Comparison of ENCODE assay signal across 17 cellular contexts in genomic region chr9:16245756-16246440, GRCh38.
DNase-seq lines count a peak whose midpoint lies in the region; ATAC-seq and TF ChIP-seq lines count a peak whose summit lies in the region.
"Had no signal": no experiment of that assay in that cellular context is flagged by ENCODE, and none has a peak within 500 bp of the region (broad histone marks: within the 10 kb centered on the region; RNA-seq: fewer than 3 reads in every experiment).

No MANE protein-coding gene starts in this region.

- no peak overlapping the region for H3K4me2 ChIP-seq in Karpas-422 (ENCODE audit: low read depth, low read length, poor library complexity, severe bottlenecking)

- no peaks in the 10 kb centered on the region for H3K9me3 ChIP-seq in right atrium auricular region
- no peaks in the 10 kb centered on the region for H3K9me3 ChIP-seq in left lung
- H3K9me3 ChIP-seq in vagina = no peaks in the 10 kb centered on the region
- H3K9me3 ChIP-seq in Karpas-422 (ENCODE audit: low read length) = no peaks in the 10 kb centered on the region
- H3K9me3 ChIP-seq: ascending aorta had no signal

- H3K9me2 ChIP-seq in Karpas-422 (replicated peaks; ENCODE audit: insufficient read depth, low read length) = no peaks in the 10 kb centered on the region

- no peak overlapping the region for H2AFZ ChIP-seq in Karpas-422 (ENCODE audit: low read length)
- H2AFZ ChIP-seq: parathyroid adenoma had no signal

- peak; percentile 61 for ATAC-seq in Right ventricle myocardium superior (ENCODE audit: poor library complexity)
- peak; percentile 59 for ATAC-seq in left lung
- ATAC-seq in HG02798 (IDR thresholded peaks at IDR 0.05; ENCODE audit: poor library complexity, unreplicated experiment) = no peak
- ATAC-seq: stimulated activated naive B cell treated with anti-CD40 and anti-IgM and Interleukin-4, amounts not matched to agents 10 μg/mL and 1 μg/mL and 100 μg/mL, for 72 hours; T-cell; WTC11 had no signal

- H3K27ac ChIP-seq in right atrium auricular region (no peak overlapping the region), left lung (peak overlapping the region in 1 of 2 donors; percentile 19), vagina (peak overlapping the region; percentile 74), Karpas-422 (ENCODE audit: low read length) (no peak overlapping the region)
- H3K27ac ChIP-seq: parathyroid adenoma had no signal

- TF ChIP-seq CTCF in right atrium auricular region (IDR thresholded peaks at IDR 0.05) (no peak), left lung (IDR thresholded peaks at IDR 0.05) (no peak), vagina (IDR thresholded peaks at IDR 0.05) (no peak)

- no peaks in the 10 kb centered on the region for H4K20me1 ChIP-seq in Karpas-422 (ENCODE audit: insufficient read depth, low read depth, low read length)

- DNase-seq in Right ventricle myocardium superior (no peak), right atrium auricular region (ENCODE audit: low spot score) (no peak), dedifferentiated amniotic fluid mesenchymal stem cell (ENCODE audit: extremely low spot score) (peak; percentile 32), left lung (no peak), vagina (ENCODE audit: extremely low spot score in 2 of 2) (no peak), cortex of kidney (lab: John Stamatoyannopoulos, UW) (no peak), Karpas-422 (no peak)
- DNase-seq: activated effector memory CD4-positive, alpha-beta T cell treated with Interleukin-2 at 50 U/mL for 16 hours; CD4-positive, alpha-beta T cell; GOT3; NCI-H146; stimulated activated naive B cell treated with anti-CD40 and anti-IgM and Interleukin-4, amounts not matched to agents 10 μg/mL and 1 μg/mL and 100 μg/mL, for 72 hours; T-cell had no signal

- H3K36me3 ChIP-seq in right atrium auricular region (no peaks in the 10 kb centered on the region), left lung (no peaks in the 10 kb centered on the region), vagina (no peaks in the 10 kb centered on the region), Karpas-422 (ENCODE audit: insufficient read depth, low read length) (no peaks in the 10 kb centered on the region)
- H3K36me3 ChIP-seq: ascending aorta had no signal

- H3K79me2 ChIP-seq in Karpas-422 (ENCODE audit: low read length) = no peaks in the 10 kb centered on the region
- H3K79me2 ChIP-seq: parathyroid adenoma had no signal

- intact Hi-C loops in Right ventricle myocardium superior (cut with DNase I) = no loop called here
- intact Hi-C loops in left lung (cut with DNase I) = no loop called here
- intact Hi-C loops in vagina (cut with DNase I) = no loop called here

- H3K27me3 ChIP-seq in right atrium auricular region (no peaks in the 10 kb centered on the region), left lung (no peaks in the 10 kb centered on the region), vagina (no peaks in the 10 kb centered on the region), Karpas-422 (ENCODE audit: low read length) (no peaks in the 10 kb centered on the region)
- H3K27me3 ChIP-seq: ascending aorta had no signal

- no peaks in the 10 kb centered on the region for H3K4me1 ChIP-seq in right atrium auricular region
- H3K4me1 ChIP-seq in left lung = no peaks in the 10 kb centered on the region
- H3K4me1 ChIP-seq in vagina = peaks cover 16% of the 10 kb centered on the region
- H3K4me1 ChIP-seq in Karpas-422 (ENCODE audit: low read length) = no peaks in the 10 kb centered on the region
- H3K4me1 ChIP-seq: parathyroid adenoma had no signal

- TF ChIP-seq POLR2A in vagina (IDR thresholded peaks at IDR 0.05) = no peak

- no peak overlapping the region for H3K9ac ChIP-seq in Karpas-422 (ENCODE audit: low read length)
- H3K9ac ChIP-seq: parathyroid adenoma had no signal

- H3K4me3 ChIP-seq in right atrium auricular region (no peak overlapping the region), left lung (no peak overlapping the region), vagina (no peak overlapping the region), Karpas-422 (ENCODE audit: low read length) (no peak overlapping the region)
- H3K4me3 ChIP-seq: ascending aorta had no signal
